14 cellular contexts compared by ENCODE assay signal in genomic region chr5:178103612-178104011, GRCh38.
"Had no signal": no experiment of that assay in that cellular context is flagged by ENCODE, and none has a peak within 500 bp of the region (broad histone marks: within the 10 kb centered on the region; RNA-seq: fewer than 3 reads in every experiment).

No MANE protein-coding gene starts in this region.

- ATAC-seq: gastrocnemius medialis, heart right ventricle, left lobe of liver had no signal

- H3K9me3 Mint-ChIP-seq: naive thymus-derived CD8-positive, alpha-beta T cell had no signal

- H3K36me3 Mint-ChIP-seq: naive thymus-derived CD8-positive, alpha-beta T cell had no signal

- DNase-seq: effector CD4-positive, alpha-beta T cell; gastrocnemius medialis; heart right ventricle; hypothalamus; naive thymus-derived CD8-positive, alpha-beta T cell; nucleus accumbens; ovary; sigmoid colon; stimulated activated CD4-positive, alpha-beta T cell treated with anti-CD3 and anti-CD28 coated beads, Interleukin-2, amount 100 ng/mL, for 24 hours; stimulated activated CD4-positive, alpha-beta T cell treated with anti-CD3 and anti-CD28 coated beads, Interleukin-4, amount 100 ng/mL, for 4 hours; stimulated activated naive CD4-positive, alpha-beta T cell; stomach; substantia nigra had no signal
